In genomic region chr6:137208279-137208678, GRCh38 we compare ENCODE assay signal across 35 cellular contexts. TPM values are rescaled to one million over a fixed set of nuclear protein-coding genes. Genes with fewer than 3 reads are reported as not detected.
"Had no signal": no experiment of that assay in that cellular context is flagged by ENCODE, and none has a peak within 500 bp of the region (broad histone marks: within the 10 kb centered on the region; RNA-seq: fewer than 3 reads in every experiment).

No MANE protein-coding gene starts in this region.

- DNase-seq: activated CD4-positive, alpha-beta T cell treated with anti-CD3 and anti-CD28 coated beads for 48 hours; activated CD4-positive, alpha-beta T cell treated with anti-CD3 and anti-CD28 coated beads, Interleukin-2, amount 50 U/mL, for 4 hours; activated CD4-positive, CD25-positive, alpha-beta regulatory T cell treated with anti-CD3 and anti-CD28 coated beads, Interleukin-2, amount 50 U/mL, for 72 hours; activated CD8-positive, alpha-beta T cell treated with anti-CD3 and anti-CD28 coated beads for 36 hours; activated effector memory CD4-positive, alpha-beta T cell treated with anti-CD3 and anti-CD28 coated beads, Interleukin-2, amount 50 U/mL, for 16 hours; activated naive CD4-positive, alpha-beta T cell; activated naive CD4-positive, alpha-beta T cell treated with anti-CD3 and anti-CD28 coated beads, Interleukin-2, amount 50 U/mL, for 16 hours; activated naive CD8-positive, alpha-beta T cell treated with anti-CD3 and anti-CD28 coated beads for 36 hours; activated T-cell treated with anti-CD3 and anti-CD28 coated beads, Interleukin-2, amount 50 U/mL, for 1 hour; activated T-cell treated with anti-CD3 and anti-CD28 coated beads, Interleukin-2, amount 50 U/mL, for 72 hours; amniotic stem cell; aorta; brain microvascular endothelial cell; central memory CD4-positive, alpha-beta T cell; Kasumi-1; MG63; NCI-H1048; NCI-H1105 treated with DMSO at 0.1 percent for 48 hours; NCI-H1436; NCI-H1694; NCI-H1930; NCI-H2081 treated with DMSO at 0.1 percent for 48 hours; NCI-H226; NCI-H446 treated with DMSO at 0.1 percent for 48 hours; NCI-H524; SHP77; SJCRH30; T1000 had no signal

- H3K27me3 Mint-ChIP-seq: activated CD8-positive, alpha-beta T cell treated with anti-CD3 and anti-CD28 coated beads for 36 hours; activated naive CD8-positive, alpha-beta T cell treated with anti-CD3 and anti-CD28 coated beads for 36 hours; activated T-helper 17 cell treated with anti-CD3 and anti-CD28 coated beads, Interleukin-2, amount 50 U/mL, for 72 hours had no signal

- ATAC-seq: activated CD8-positive, alpha-beta T cell treated with anti-CD3 and anti-CD28 coated beads for 36 hours; activated T-cell treated with anti-CD3 and anti-CD28 coated beads, Interleukin-2, amount 50 U/mL, for 72 hours; activated T-helper 17 cell treated with anti-CD3 and anti-CD28 coated beads, Interleukin-2, amount 50 U/mL, for 72 hours; Panc1; WTC11 had no signal

- H3K27ac ChIP-seq: brain microvascular endothelial cell, SJCRH30, SK-N-MC had no signal

- H3K4me1 ChIP-seq: SJCRH30 had no signal

- H3K27me3 ChIP-seq: brain microvascular endothelial cell, MG63, SJCRH30 had no signal

- H3K27ac Mint-ChIP-seq: activated CD8-positive, alpha-beta T cell treated with anti-CD3 and anti-CD28 coated beads for 36 hours; activated naive CD8-positive, alpha-beta T cell treated with anti-CD3 and anti-CD28 coated beads for 36 hours; activated T-cell treated with anti-CD3 and anti-CD28 coated beads, Interleukin-2, amount 50 U/mL, for 72 hours; activated T-helper 17 cell treated with anti-CD3 and anti-CD28 coated beads, Interleukin-2, amount 50 U/mL, for 72 hours; WTC11 had no signal

- H3K4me3 ChIP-seq: MG63, SJCRH30, SK-N-MC had no signal

- H3K4me3 Mint-ChIP-seq: activated CD8-positive, alpha-beta T cell treated with anti-CD3 and anti-CD28 coated beads for 36 hours; activated naive CD8-positive, alpha-beta T cell treated with anti-CD3 and anti-CD28 coated beads for 36 hours; activated T-cell treated with anti-CD3 and anti-CD28 coated beads, Interleukin-2, amount 50 U/mL, for 72 hours; activated T-helper 17 cell treated with anti-CD3 and anti-CD28 coated beads, Interleukin-2, amount 50 U/mL, for 72 hours; WTC11 had no signal

- H3K9me3 Mint-ChIP-seq: activated T-helper 17 cell treated with anti-CD3 and anti-CD28 coated beads, Interleukin-2, amount 50 U/mL, for 72 hours had no signal

RNA-seq across cellular contexts. Expression of gene IL22RA2, which starts 34.8 kb away (rescaled TPM):
- total RNA-seq: activated CD8-positive, alpha-beta memory T cell treated with anti-CD3 and anti-CD28 coated beads for 36 hours; activated CD8-positive, alpha-beta T cell treated with anti-CD3 and anti-CD28 coated beads for 36 hours; activated naive CD8-positive, alpha-beta T cell treated with anti-CD3 and anti-CD28 coated beads for 36 hours; activated T-cell treated with anti-CD3 and anti-CD28 coated beads, Interleukin-2, amount 50 U/mL, for 72 hours; activated T-helper 17 cell treated with anti-CD3 and anti-CD28 coated beads, Interleukin-2, amount 50 U/mL, for 72 hours; aorta; RPMI7951; SJCRH30; T-helper 2 cell treated with Interferon-gamma antibody and Interleukin-4, amounts not matched to agents 100 ng/mL and 5 ng/mL, for 36 hours; WTC11 had no signal
- polyA plus RNA-seq: aorta had no signal
